In the genomic region with DNA sequence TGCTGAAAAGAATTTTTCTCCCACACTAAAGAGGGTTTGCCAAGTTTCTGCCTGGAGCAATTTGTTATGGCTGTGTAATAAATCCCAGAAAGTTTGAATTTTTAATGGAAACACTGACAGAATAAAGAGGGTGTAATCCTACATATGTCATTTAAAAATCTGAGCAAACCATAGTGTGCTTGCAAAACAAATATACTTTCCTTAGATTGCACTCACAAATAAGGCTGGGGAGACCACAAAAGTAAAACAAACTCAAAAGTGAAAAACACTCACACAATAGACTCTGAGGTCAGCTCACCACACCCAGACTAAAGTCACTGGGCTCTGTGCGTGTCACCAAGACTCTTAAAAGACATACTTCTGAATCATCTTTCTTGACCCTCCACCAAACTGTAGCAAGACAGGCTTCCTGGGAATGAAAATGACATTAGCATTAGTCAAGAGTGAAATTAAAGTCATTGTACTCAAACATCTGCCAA, we compare ENCODE assay signal across 9 cellular contexts. TPM values are rescaled to one million over a fixed set of nuclear protein-coding genes. Genes with fewer than 3 reads are reported as not detected.
DNase-seq lines count a peak whose midpoint lies in the region; ATAC-seq and TF ChIP-seq lines count a peak whose summit lies in the region.
"Had no signal": no experiment of that assay in that cellular context is flagged by ENCODE, and none has a peak within 500 bp of the region (broad histone marks: within the 10 kb centered on the region; RNA-seq: fewer than 3 reads in every experiment).

No MANE protein-coding gene starts in this region.

- DNase-seq in activated CD4-positive, alpha-beta T cell treated with anti-CD3 and anti-CD28 coated beads for 48 hours: peak; percentile 51
- DNase-seq in activated CD4-positive, alpha-beta T cell treated with anti-CD3 and anti-CD28 coated beads for 1 hour: no peak
- DNase-seq in Panc1 (ENCODE audit: low read depth, low spot score): peak; percentile 94
- DNase-seq in choroid plexus epithelial cell (ENCODE audit: low read depth): peak; percentile 58
- peak; percentile 33 to 42 for DNase-seq in stimulated activated CD4-positive, alpha-beta T cell treated with anti-CD3 and anti-CD28 coated beads, Interleukin-2, amount 100 ng/mL, for 24 hours
- DNase-seq in caudate nucleus (lab: John Stamatoyannopoulos, UW): no peak
- DNase-seq: C1 segment of cervical spinal cord had no signal

- CTCF ChIA-PET in Panc1 (lab: Charles Lee): no interaction called here

- no TSS peak for BruUV-seq in Panc1 (replicated peaks; lab: Mats Ljungman, UMichigan)

- H3K36me3 ChIP-seq in Panc1 (ENCODE audit: control insufficient read depth, insufficient read depth, low read length): peaks cover 3% of the 10 kb centered on the region

- POLR2A ChIA-PET in Panc1 (lab: Charles Lee): no interaction called here

- H3K27me3 ChIP-seq in Panc1 (ENCODE audit: control insufficient read depth, insufficient read depth, low read length): no peaks in the 10 kb centered on the region

- in situ Hi-C loops in Panc1 (cut with HindIII; ENCODE audit: low pct_unique_long_range_greater_than_20kb, low sequenced_read_pairs): no loop called here

- intact Hi-C loops in Panc1 (cut with micrococcal nuclease; ENCODE audit: unreplicated experiment): loop anchor here (10.0 kb wide), 2 partner anchors 251 to 431 kb away; no protein-coding TSS in a partner anchor

- TF ChIP-seq CTCF in Panc1 (IDR thresholded peaks at IDR 0.05) (no peak), choroid plexus epithelial cell (conservative IDR thresholded peaks at IDR 0.05; ENCODE audit: low read depth, low read length) (no peak)

- no peak; the same call in 1 of the 2 replicates for ATAC-seq in Panc1
- ATAC-seq in HG02571 (IDR thresholded peaks at IDR 0.05; ENCODE audit: unreplicated experiment): no peak
- no peak for ATAC-seq in esophagus mucosa

- H3K27ac ChIP-seq in Panc1 (ENCODE audit: low read length) (peak overlapping the region; percentile 86), caudate nucleus (ENCODE audit: low read depth, low read length) (no peak overlapping the region)

- H3K4me1 ChIP-seq in Panc1 (ENCODE audit: control insufficient read depth, insufficient read depth, low read length): peaks cover 73% of the 10 kb centered on the region

- no peaks in the 10 kb centered on the region for H3K9me3 ChIP-seq in Panc1 (ENCODE audit: control insufficient read depth, insufficient read depth, low read depth, low read length)

- H3K4me3 ChIP-seq in Panc1 (ENCODE audit: low read depth in 2 of 2, low read length in 2 of 2) (no peak overlapping the region), choroid plexus epithelial cell (ENCODE audit: low read depth, low read length) (no peak overlapping the region)

RNA-seq across cellular contexts. Expression of a gene that starts 4.8 kb away (rescaled TPM):
- total RNA-seq in Panc1 (2021; ENCODE audit: unreplicated experiment) (67.1 TPM), esophagus mucosa (29.3 TPM)
- polyA plus RNA-seq in Panc1 (2012; ENCODE audit: insufficient read length): 30.3 TPM

Comparison
In these comparisons a context has a peak if more than half of its experiments do, and no peak if none do; other contexts are left out.
1. DNase-seq: peak in activated CD4-positive, alpha-beta T cell treated with anti-CD3 and anti-CD28 coated beads for 48 hours (single experiment), Panc1 (single experiment), choroid plexus epithelial cell (single experiment) and stimulated activated CD4-positive, alpha-beta T cell treated with anti-CD3 and anti-CD28 coated beads, Interleukin-2, amount 100 ng/mL, for 24 hours (2 of 2); none in activated CD4-positive, alpha-beta T cell treated with anti-CD3 and anti-CD28 coated beads for 1 hour (single experiment) and caudate nucleus (0 of 61).